Comparison of ENCODE assay signal across 9 cellular contexts in the genomic region with DNA sequence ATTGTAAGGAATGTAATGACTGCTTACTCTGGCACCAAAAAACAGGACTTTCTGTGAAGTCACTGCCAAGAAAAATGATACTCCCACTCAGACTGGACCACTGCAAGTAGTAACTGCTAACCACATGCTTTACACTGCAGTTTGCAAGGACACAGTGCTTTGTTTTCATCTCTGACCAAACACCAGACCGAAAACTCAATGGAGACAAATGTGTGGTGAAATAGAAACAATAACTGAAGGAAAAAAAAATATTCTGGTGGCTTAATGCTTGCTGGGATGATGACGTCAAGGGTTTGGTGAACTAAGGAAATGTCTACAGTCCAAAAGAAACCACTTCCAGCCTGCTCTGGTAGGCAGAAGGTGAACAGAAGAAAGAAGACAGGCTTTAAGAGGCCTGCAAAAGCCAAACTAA. TPM values are rescaled to one million over a fixed set of nuclear protein-coding genes. Genes with fewer than 3 reads are reported as not detected.
DNase-seq lines count a peak whose midpoint lies in the region; ATAC-seq, FAIRE-seq and TF ChIP-seq lines count a peak whose summit lies in the region.
"Had no signal": no experiment of that assay in that cellular context is flagged by ENCODE, and none has a peak within 500 bp of the region (broad histone marks: within the 10 kb centered on the region; RNA-seq: fewer than 3 reads in every experiment).

No MANE protein-coding gene starts in this region.

- no peak for TF ChIP-seq POLR2A in esophagus squamous epithelium (IDR thresholded peaks at IDR 0.05)

- no peak for DNase-seq in GM18507 (ENCODE audit: extremely low spot score, insufficient read length, low read depth)
- peak; percentile 6 for DNase-seq in MG63
- DNase-seq in esophagus squamous epithelium (lab: John Stamatoyannopoulos, UW): no peak
- peak; percentile 9 for DNase-seq in pons (ENCODE audit: low spot score)
- no peak for DNase-seq in NCI-H1436 (lab: John Stamatoyannopoulos, UW)
- no peak for DNase-seq in GF-D8 (lab: John Stamatoyannopoulos, UW)
- DNase-seq in GOT3 (lab: John Stamatoyannopoulos, UW): no peak
- DNase-seq: activated T-cell treated with anti-CD3 and anti-CD28 coated beads, Interleukin-2, amount 50 U/mL, for 72 hours had no signal

- H3K4me1 ChIP-seq in esophagus squamous epithelium: peaks cover 0 to 10% (median 0%) of the 10 kb centered on the region in 3 donors

- H3K27ac ChIP-seq in esophagus squamous epithelium: peak overlapping the region in 3 of 4 donors; percentile 25 to 55 (median 44)

- peak; percentile 78 for FAIRE-seq in GM18507 (lab: Jason Lieb, UNC)

- no peak for ATAC-seq in GM19455 (IDR thresholded peaks at IDR 0.05; ENCODE audit: unreplicated experiment)
- ATAC-seq: activated T-cell treated with anti-CD3 and anti-CD28 coated beads, Interleukin-2, amount 50 U/mL, for 72 hours had no signal

- WGBS in esophagus squamous epithelium, 2 donors: 33 to 57% methylated on average over 1 to 2 of the region's 2 CpGs

- H3K9me3 ChIP-seq in MG63 (no peaks in the 10 kb centered on the region), esophagus squamous epithelium (no peaks in the 10 kb centered on the region)

- no peaks in the 10 kb centered on the region for H3K36me3 ChIP-seq in MG63
- H3K36me3 ChIP-seq in esophagus squamous epithelium: no peaks in the 10 kb centered on the region

- H3K4me3 ChIP-seq in MG63: no peak overlapping the region
- H3K4me3 ChIP-seq in esophagus squamous epithelium: no peak overlapping the region

- intact Hi-C loops in esophagus squamous epithelium (cut with DNase I): no loop called here

- H3K27me3 ChIP-seq in MG63: no peaks in the 10 kb centered on the region
- peaks cover 0 to 3% (median 0%) of the 10 kb centered on the region in 4 donors for H3K27me3 ChIP-seq in esophagus squamous epithelium

- TF ChIP-seq CTCF in esophagus squamous epithelium (IDR thresholded peaks at IDR 0.05): no peak

RNA-seq across cellular contexts. Expression of gene GPC4, which starts 13.2 kb away (rescaled TPM):
- 0.66 and 0.96 TPM in 2 replicates for total RNA-seq in MG63 (2014; rRNA removed; shearing (Covaris generic); ENCODE audit: low replicate concordance)
- 1 to 10 TPM; 1.3 to 8.2 (median 3.1) TPM for total RNA-seq in esophagus squamous epithelium
- total RNA-seq: activated T-cell treated with anti-CD3 and anti-CD28 coated beads, Interleukin-2, amount 50 U/mL, for 72 hours had no signal

Comparison
In these comparisons a context has a peak if more than half of its experiments do, and no peak if none do; other contexts are left out.
1. DNase-seq: peak in MG63 (single experiment) and pons (single experiment); none in GM18507 (single experiment), esophagus squamous epithelium (single experiment), NCI-H1436 (single experiment), GF-D8 (single experiment) and GOT3 (single experiment).